Comparison of ENCODE assay signal across 15 cellular contexts in the genomic region with DNA sequence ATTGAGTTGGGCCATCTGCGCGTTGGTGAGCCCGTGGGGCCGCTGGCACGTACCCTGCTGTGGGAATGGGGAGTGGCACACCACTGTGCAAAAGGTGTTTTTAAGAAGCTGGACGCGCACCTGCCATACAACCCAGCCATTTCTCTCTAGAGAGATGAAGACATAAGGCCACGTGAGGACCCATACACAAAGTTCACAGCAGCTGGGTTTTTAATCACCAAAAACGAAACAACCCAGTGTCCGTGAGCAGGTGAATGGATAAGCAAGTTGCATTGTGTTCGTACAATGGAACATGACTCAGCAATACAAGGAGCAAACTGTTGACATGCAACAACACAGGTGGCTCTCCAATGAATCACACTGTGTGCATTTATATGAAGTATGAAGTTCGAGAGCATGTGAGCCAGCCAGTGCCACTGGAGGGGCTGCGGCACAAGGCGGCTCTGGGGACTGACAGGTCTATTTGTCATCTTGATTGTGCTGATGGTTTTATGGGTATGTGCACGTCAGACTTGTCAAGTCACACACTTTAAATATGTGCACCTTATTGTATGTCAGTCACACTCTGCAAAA. TPM values are rescaled to one million over a fixed set of nuclear protein-coding genes. Genes with fewer than 3 reads are reported as not detected.
DNase-seq lines count a peak whose midpoint lies in the region; ATAC-seq and TF ChIP-seq lines count a peak whose summit lies in the region.
"Had no signal": no experiment of that assay in that cellular context is flagged by ENCODE, and none has a peak within 500 bp of the region (broad histone marks: within the 10 kb centered on the region; RNA-seq: fewer than 3 reads in every experiment).

No MANE protein-coding gene starts in this region.

- no peaks in the 10 kb centered on the region for H3K9me3 ChIP-seq in neural cell (ENCODE audit: low read length)
- H3K9me3 ChIP-seq in prostate gland = no peaks in the 10 kb centered on the region
- H3K9me3 ChIP-seq: thyroid gland had no signal

- no peaks in the 10 kb centered on the region for H3K79me2 ChIP-seq in neural cell (replicated peaks; ENCODE audit: insufficient read depth, low read length)

- TF ChIP-seq POLR2A in prostate gland (IDR thresholded peaks at IDR 0.05) = no peak

- H2AFZ ChIP-seq in neural cell (ENCODE audit: low read depth, low read length) = no peak overlapping the region

- H3K27ac ChIP-seq in neural cell (ENCODE audit: low read length) (no peak overlapping the region), prostate gland (no peak overlapping the region)
- H3K27ac ChIP-seq: thyroid gland had no signal

- no peak overlapping the region for H3K4me2 ChIP-seq in neural cell (ENCODE audit: low read length)

- POLR2A ChIA-PET in HEK293T (lab: Yijun Ruan, JAX) = no interaction called here

- intact Hi-C loops in prostate gland (cut with DNase I) = loop anchor here (10.0 kb wide), 1 partner anchor 55 kb away; a partner anchor contains a TSS

- CTCF ChIA-PET in HEK293T (lab: Yijun Ruan, JAX) = no interaction called here

- H3K4me3 ChIP-seq in neural cell (ENCODE audit: low read length) (peak overlapping the region; percentile 19), prostate gland (no peak overlapping the region)
- H3K4me3 ChIP-seq: thyroid gland had no signal

- 76% methylated on average over 15 of the region's 15 CpGs for WGBS in prostate gland

- TF ChIP-seq CTCF in neural cell (IDR thresholded peaks at IDR 0.05; ENCODE audit: poor library complexity, severe bottlenecking) (no peak), prostate gland (IDR thresholded peaks at IDR 0.05) (no peak)

- no peaks in the 10 kb centered on the region for H3K36me3 ChIP-seq in neural cell (ENCODE audit: insufficient read depth, low read length)
- no peaks in the 10 kb centered on the region for H3K36me3 ChIP-seq in prostate gland
- H3K36me3 ChIP-seq: thyroid gland had no signal

- TF ChIP-seq RAD21 in neural cell (conservative IDR thresholded peaks at IDR 0.05) = no peak

- no peaks in the 10 kb centered on the region for H3F3A ChIP-seq in neural cell (ENCODE audit: insufficient read depth, low read length, poor library complexity, severe bottlenecking)

- no peak for ATAC-seq in GM18517 (IDR thresholded peaks at IDR 0.05; ENCODE audit: unreplicated experiment)
- ATAC-seq: naive thymus-derived CD4-positive, alpha-beta T cell had no signal

- no peaks in the 10 kb centered on the region for H4K20me1 ChIP-seq in neural cell (ENCODE audit: insufficient read depth)

- H3K9me2 ChIP-seq in neural cell (ENCODE audit: insufficient read depth, low read length) = no peaks in the 10 kb centered on the region

- H3K4me1 ChIP-seq in prostate gland (replicated peaks) = peaks cover 18% of the 10 kb centered on the region

- DNase-seq in HEK293T (ENCODE audit: extremely low spot score) (no peak), NCI-H2029 treated with DMSO at 0.1 percent for 48 hours (lab: John Stamatoyannopoulos, UW) (peak; percentile 72), SHP77 (lab: John Stamatoyannopoulos, UW) (peak; percentile 96 to 98), prostate gland (ENCODE audit: low spot score) (no peak), GM03348 (ENCODE audit: low spot score) (no peak), nucleus accumbens (lab: John Stamatoyannopoulos, UW) (no peak)
- DNase-seq: activated CD4-positive, alpha-beta memory T cell treated with anti-CD3 and anti-CD28 coated beads, Interleukin-2, amount 10 ng/mL, durations not matched to agents 7 days and 5 days; activated naive CD4-positive, alpha-beta T cell; Karpas-422; naive thymus-derived CD4-positive, alpha-beta T cell; T-helper 1 cell; thyroid gland had no signal

- no peaks in the 10 kb centered on the region for H3K27me3 ChIP-seq in neural cell (ENCODE audit: insufficient read depth, low read depth, low read length)
- H3K27me3 ChIP-seq in prostate gland (replicated peaks; ENCODE audit: insufficient read depth) = no peaks in the 10 kb centered on the region
- H3K27me3 ChIP-seq: thyroid gland had no signal

- peak; percentile 89 for TF ChIP-seq EP300 in neural cell (conservative IDR thresholded peaks at IDR 0.05; ENCODE audit: poor library complexity, severe bottlenecking)

- no peak overlapping the region for H3K9ac ChIP-seq in neural cell (ENCODE audit: low read length)

TF ChIP-seq in HEK293T, 16 proteins besides CTCF, POLR2A, EP300 and RAD21:
- TF ChIP-seq L3MBTL2 (conservative IDR thresholded peaks at IDR 0.05) = no peak
- TF ChIP-seq, protein P1, sequence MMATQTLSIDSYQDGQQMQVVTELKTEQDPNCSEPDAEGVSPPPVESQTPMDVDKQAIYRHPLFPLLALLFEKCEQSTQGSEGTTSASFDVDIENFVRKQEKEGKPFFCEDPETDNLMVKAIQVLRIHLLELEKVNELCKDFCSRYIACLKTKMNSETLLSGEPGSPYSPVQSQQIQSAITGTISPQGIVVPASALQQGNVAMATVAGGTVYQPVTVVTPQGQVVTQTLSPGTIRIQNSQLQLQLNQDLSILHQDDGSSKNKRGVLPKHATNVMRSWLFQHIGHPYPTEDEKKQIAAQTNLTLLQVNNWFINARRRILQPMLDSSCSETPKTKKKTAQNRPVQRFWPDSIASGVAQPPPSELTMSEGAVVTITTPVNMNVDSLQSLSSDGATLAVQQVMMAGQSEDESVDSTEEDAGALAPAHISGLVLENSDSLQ (IDR thresholded peaks at IDR 0.05) = peak; percentile 78
TF ChIP-seq in HEK293T: peak in this region for 1.

TF ChIP-seq in neural cell, 6 proteins besides CTCF, POLR2A, EP300 and RAD21:
- TF ChIP-seq POLR2AphosphoS5 (IDR thresholded peaks at IDR 0.05) = peak; percentile 55
- TF ChIP-seq SMC3 (conservative IDR thresholded peaks at IDR 0.05; ENCODE audit: poor library complexity) = no peak

RNA-seq across cellular contexts. Expression of a gene that starts 30.6 kb away (rescaled TPM):
- 3.4 and 6.4 TPM in 2 replicates for polyA plus RNA-seq in neural cell
- 3.4 and 3.5 TPM in 2 replicates for polyA minus RNA-seq in neural cell
- 1 to 10 TPM; 7.5 to 9.5 TPM for total RNA-seq in prostate gland
- polyA plus RNA-seq: naive thymus-derived CD4-positive, alpha-beta T cell had no signal

RNA-seq across cellular contexts. Expression of a gene that starts 45.8 kb away (rescaled TPM):
- 31.8 and 37.9 TPM in 2 replicates for polyA plus RNA-seq in neural cell
- 11.7 and 12.4 TPM in 2 replicates for polyA minus RNA-seq in neural cell
- 10 to 100 TPM; 39.1 to 43.1 TPM for total RNA-seq in prostate gland

RNA-seq across cellular contexts. Expression of a gene that starts 50.1 kb away (rescaled TPM):
- not detected in 2 replicates for polyA plus RNA-seq in neural cell
- not detected in 2 replicates for polyA minus RNA-seq in neural cell
- total RNA-seq in prostate gland = 10 to 100 TPM in 1 of 2 donors, under 1 TPM in 1; 0.36 to 18.9 TPM
- total RNA-seq: activated CD4-positive, alpha-beta memory T cell treated with anti-CD3 and anti-CD28 coated beads, Interleukin-2, amount 10 ng/mL, durations not matched to agents 7 days and 5 days; naive thymus-derived CD4-positive, alpha-beta T cell had no signal
- polyA plus RNA-seq: naive thymus-derived CD4-positive, alpha-beta T cell had no signal

RNA-seq across cellular contexts. Expression of a gene that starts 54.7 kb away (rescaled TPM):
- not detected in 2 replicates for polyA plus RNA-seq in neural cell
- 0.69 TPM in 1 of 2 replicates, not detected in the other for polyA minus RNA-seq in neural cell
- total RNA-seq in prostate gland = 1 to 10 TPM in 1 of 2 donors, under 1 TPM in 1; 0.68 to 1.1 TPM
- total RNA-seq: kidney epithelial cell had no signal

Comparison
In these comparisons a context has a peak if more than half of its experiments do, and no peak if none do; other contexts are left out.
1. DNase-seq: peak in NCI-H2029 treated with DMSO at 0.1 percent for 48 hours (single experiment) and SHP77 (2 of 2); none in HEK293T (single experiment), prostate gland (single experiment), GM03348 (single experiment) and nucleus accumbens (0 of 56).